In the genomic region with DNA sequence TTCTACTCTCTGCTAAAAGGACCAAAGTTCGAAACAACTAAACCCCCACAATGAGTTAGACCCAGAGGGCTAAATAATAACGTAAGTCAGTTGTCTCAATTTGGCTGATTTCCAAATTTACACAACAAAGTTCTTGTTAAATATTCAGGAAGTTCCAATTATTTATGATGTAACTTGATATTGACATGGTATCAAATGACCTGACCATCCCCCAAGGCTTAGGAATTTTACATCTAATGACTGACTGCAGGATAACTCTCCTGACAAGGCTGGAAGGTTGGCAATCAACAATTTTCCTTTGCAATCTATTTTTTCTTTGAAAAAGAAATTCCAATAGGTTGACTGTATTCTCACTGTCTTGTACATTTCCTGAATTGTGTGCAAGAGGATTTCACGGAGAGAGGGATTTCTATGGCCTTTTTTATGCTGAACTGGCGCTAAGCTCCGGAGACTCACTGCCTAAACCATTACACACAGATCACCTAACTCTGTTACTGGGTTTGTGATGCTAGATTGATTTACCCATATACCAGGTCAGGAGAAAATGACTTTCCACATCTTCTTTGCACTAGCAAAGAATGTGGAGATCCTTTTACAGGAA, we compare ENCODE assay signal across 14 cellular contexts. TPM values are rescaled to one million over a fixed set of nuclear protein-coding genes. Genes with fewer than 3 reads are reported as not detected.
A peak's percentile ranks its signal among the peaks of the same experiment; 100 is the strongest.
DNase-seq lines count a peak whose midpoint lies in the region; TF ChIP-seq lines count a peak whose summit lies in the region.
"Had no signal": no experiment of that assay in that cellular context is flagged by ENCODE, and none has a peak within 500 bp of the region (broad histone marks: within the 10 kb centered on the region; RNA-seq: fewer than 3 reads in every experiment).

No MANE protein-coding gene starts in this region.

- H3K9ac ChIP-seq in SK-N-MC (ENCODE audit: insufficient read length), result no peak overlapping the region
- H3K9ac ChIP-seq in mesendoderm (ENCODE audit: low read length), result no peak overlapping the region

- no peak overlapping the region for H3K18ac ChIP-seq in mesendoderm (ENCODE audit: low read length)

- POLR2A ChIA-PET in activated CD4-positive, alpha-beta memory T cell treated with anti-CD3 and anti-CD28 coated beads for 36 hours (lab: Charles Lee), result no interaction called here

- no peak overlapping the region for H3K4me3 Mint-ChIP-seq in activated CD4-positive, alpha-beta memory T cell treated with anti-CD3 and anti-CD28 coated beads for 36 hours
- no peak overlapping the region for H3K4me3 Mint-ChIP-seq in progenitor cell of endocrine pancreas (ENCODE audit: low read depth)
- H3K4me3 Mint-ChIP-seq: activated B cell treated with CpG ODN at 0.5 μM for 24 hours had no signal

- DNase-seq in DMS153 (lab: John Stamatoyannopoulos, UW) (peak; percentile 78), NCI-H2029 (lab: John Stamatoyannopoulos, UW) (peak; percentile 50), SK-N-MC (ENCODE audit: low read depth, low spot score) (no peak), mesendoderm (peak; percentile 40), GM19238 (ENCODE audit: insufficient read length, low spot score) (no peak), progenitor cell of endocrine pancreas (ENCODE audit: low spot score, unreplicated experiment) (no peak), SW 1271 (lab: John Stamatoyannopoulos, UW) (no peak)
- DNase-seq in activated CD4-positive, alpha-beta memory T cell treated with anti-CD3 and anti-CD28 coated beads for 36 hours, result no peak
- DNase-seq: activated B cell treated with CpG ODN at 0.5 μM for 24 hours; activated naive CD4-positive, alpha-beta T cell treated with anti-CD3 and anti-CD28 coated beads, Interleukin-2, amount 50 U/mL, for 16 hours; DMS 273 treated with DMSO at 0.1 percent for 48 hours; kidney; NK-92 treated with Interleukin-12 subunit alpha and Interleukin-12 subunit beta, amount 100 ng/mL, for 24 hours; stimulated activated CD4-positive, alpha-beta T cell treated with anti-CD3 and anti-CD28 coated beads, Interleukin-2, amount 100 ng/mL, for 24 hours had no signal

- H3K23ac ChIP-seq in mesendoderm (ENCODE audit: low read length), result no peak overlapping the region

- H3K56ac ChIP-seq in mesendoderm (ENCODE audit: low read length), result no peak overlapping the region

- H3K79me1 ChIP-seq in mesendoderm (ENCODE audit: low read length), result no peaks in the 10 kb centered on the region

- no peak overlapping the region for H4K8ac ChIP-seq in mesendoderm (ENCODE audit: low read depth, low read length)

- no peak overlapping the region for H3K4ac ChIP-seq in mesendoderm (ENCODE audit: low read depth, low read length)

- no peak overlapping the region for H4K5ac ChIP-seq in mesendoderm (ENCODE audit: low read length)

- H3K4me2 ChIP-seq in mesendoderm (ENCODE audit: low read length), result no peak overlapping the region

- no peaks in the 10 kb centered on the region for H3K9me3 Mint-ChIP-seq in activated CD4-positive, alpha-beta memory T cell treated with anti-CD3 and anti-CD28 coated beads for 36 hours
- no peaks in the 10 kb centered on the region for H3K9me3 Mint-ChIP-seq in progenitor cell of endocrine pancreas (ENCODE audit: low read depth)
- H3K9me3 Mint-ChIP-seq: activated B cell treated with CpG ODN at 0.5 μM for 24 hours had no signal

- H3K27me3 ChIP-seq in mesendoderm (ENCODE audit: insufficient read depth, low read length, poor library complexity), result no peaks in the 10 kb centered on the region

- H3K4me3 ChIP-seq in SK-N-MC (peak overlapping the region; percentile 34), mesendoderm (ENCODE audit: low read length) (no peak overlapping the region)

- H2BK120ac ChIP-seq in mesendoderm (ENCODE audit: low read depth, low read length), result no peak overlapping the region

- CTCF ChIA-PET in activated CD4-positive, alpha-beta memory T cell treated with anti-CD3 and anti-CD28 coated beads for 36 hours (lab: Charles Lee), result no interaction called here

- no peaks in the 10 kb centered on the region for H3K9me3 ChIP-seq in SK-N-MC (ENCODE audit: low read depth, low read length)

- H2AK5ac ChIP-seq in mesendoderm (ENCODE audit: low read length), result no peak overlapping the region

- H3K36me3 Mint-ChIP-seq in activated CD4-positive, alpha-beta memory T cell treated with anti-CD3 and anti-CD28 coated beads for 36 hours, result no peaks in the 10 kb centered on the region
- H3K36me3 Mint-ChIP-seq in progenitor cell of endocrine pancreas (ENCODE audit: insufficient read depth), result no peaks in the 10 kb centered on the region

- intact Hi-C loops in activated CD4-positive, alpha-beta memory T cell treated with anti-CD3 and anti-CD28 coated beads for 36 hours (cut with micrococcal nuclease), result no loop called here

- H3K36me3 ChIP-seq in SK-N-MC (ENCODE audit: insufficient read depth, low read length), result no peaks in the 10 kb centered on the region
- no peaks in the 10 kb centered on the region for H3K36me3 ChIP-seq in mesendoderm (ENCODE audit: control insufficient read depth, insufficient read depth, low read length)

- no peak overlapping the region for H2BK15ac ChIP-seq in mesendoderm (replicated peaks; ENCODE audit: low read depth)

- no peak for TF ChIP-seq CTCF in progenitor cell of endocrine pancreas (IDR thresholded peaks at IDR 0.05; ENCODE audit: unreplicated experiment)

- peaks cover 6% of the 10 kb centered on the region for H3K4me1 ChIP-seq in mesendoderm (ENCODE audit: control insufficient read depth, low read depth, low read length)

- no peaks in the 10 kb centered on the region for H3K79me2 ChIP-seq in mesendoderm (ENCODE audit: control insufficient read depth, insufficient read depth, low read length)

- H3K4me1 Mint-ChIP-seq in activated CD4-positive, alpha-beta memory T cell treated with anti-CD3 and anti-CD28 coated beads for 36 hours (ENCODE audit: low read depth), result no peaks in the 10 kb centered on the region
- H3K4me1 Mint-ChIP-seq in progenitor cell of endocrine pancreas (ENCODE audit: low read depth), result peaks cover 5% of the 10 kb centered on the region
- H3K4me1 Mint-ChIP-seq: activated B cell treated with CpG ODN at 0.5 μM for 24 hours had no signal

- peaks cover 10% of the 10 kb centered on the region for H3K27me3 Mint-ChIP-seq in activated CD4-positive, alpha-beta memory T cell treated with anti-CD3 and anti-CD28 coated beads for 36 hours
- H3K27me3 Mint-ChIP-seq in progenitor cell of endocrine pancreas, result no peaks in the 10 kb centered on the region

- WGBS in mesendoderm (ENCODE audit: extremely low coverage, insufficient coverage, low lambda C conversion rate), result no CpG with 5 or more reads among the region's 5 CpGs

- H3K27ac ChIP-seq in SK-N-MC, result peak overlapping the region; percentile 32; the same call in 1 of the 2 replicates
- no peak overlapping the region for H3K27ac ChIP-seq in mesendoderm (ENCODE audit: low read depth, low read length)

- no peak overlapping the region for H2BK5ac ChIP-seq in mesendoderm (ENCODE audit: low read length)

- no peak overlapping the region for H3K27ac Mint-ChIP-seq in activated CD4-positive, alpha-beta memory T cell treated with anti-CD3 and anti-CD28 coated beads for 36 hours
- no peak overlapping the region for H3K27ac Mint-ChIP-seq in progenitor cell of endocrine pancreas
- H3K27ac Mint-ChIP-seq: activated B cell treated with CpG ODN at 0.5 μM for 24 hours had no signal

RNA-seq across cellular contexts. Expression of gene CDON, which starts 9.6 kb away (rescaled TPM):
- 6.7 TPM for polyA plus RNA-seq in mesendoderm (2013, experiment 1 of 2)
- 7.5 TPM for polyA plus RNA-seq in mesendoderm (2013, experiment 2 of 2)
- 1 to 10 TPM; 2.5 to 2.7 TPM for total RNA-seq in activated CD4-positive, alpha-beta memory T cell treated with anti-CD3 and anti-CD28 coated beads for 36 hours
- total RNA-seq in progenitor cell of endocrine pancreas, result 24.9 and 26.4 TPM in 2 replicates

Comparison
In these comparisons a context has a peak if more than half of its experiments do, and no peak if none do; other contexts are left out.
1. DNase-seq: peak in DMS153 (single experiment), NCI-H2029 (single experiment) and mesendoderm (single experiment); none in SK-N-MC (single experiment), activated CD4-positive, alpha-beta memory T cell treated with anti-CD3 and anti-CD28 coated beads for 36 hours (single experiment), GM19238 (single experiment), progenitor cell of endocrine pancreas (single experiment) and SW 1271 (0 of 2).